Comparison of ENCODE assay signal across 19 cellular contexts in the genomic region with DNA sequence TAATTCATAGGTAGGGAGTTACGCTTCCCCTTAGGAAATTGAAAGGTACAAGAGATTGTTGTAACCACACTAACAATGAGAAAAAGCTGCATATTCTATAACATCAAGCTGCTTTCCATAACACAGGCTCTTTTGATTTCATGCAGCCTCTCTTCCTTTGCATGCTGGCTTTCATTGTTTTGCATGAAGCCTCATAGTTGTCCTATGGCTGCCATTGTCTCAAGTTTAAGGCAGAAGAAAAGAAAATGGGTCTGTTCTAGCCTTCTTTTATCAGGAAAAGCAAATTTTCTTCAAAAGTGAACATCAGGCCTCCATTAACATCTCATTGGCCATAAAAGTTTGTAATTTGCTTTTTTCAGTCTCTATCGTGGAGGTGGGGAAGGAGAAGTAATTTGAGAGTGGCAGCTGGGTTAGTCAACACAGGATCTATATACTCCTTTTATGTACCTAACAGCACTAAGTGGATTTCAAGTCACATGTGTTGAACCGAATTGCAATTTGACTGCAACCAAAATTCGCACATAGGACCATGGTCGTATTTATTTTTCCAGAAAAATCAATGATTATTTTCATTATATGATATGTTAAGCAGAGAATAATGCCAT.
"Had no signal": no experiment of that assay in that cellular context is flagged by ENCODE, and none has a peak within 500 bp of the region (broad histone marks: within the 10 kb centered on the region; RNA-seq: fewer than 3 reads in every experiment).

No MANE protein-coding gene starts in this region.

- H3K4me3 Mint-ChIP-seq: activated naive CD8-positive, alpha-beta T cell treated with anti-CD3 and anti-CD28 coated beads, Interleukin-2, amount 10 ng/mL, durations not matched to agents 7 days and 5 days; activated T-helper 1 cell treated with anti-CD3 and anti-CD28 coated beads, Interleukin-12 subunit alpha, Interleukin-12 subunit beta, Interleukin-2, Interleukin-4 antibody, amounts not matched to agents 30 ng/mL and 10 ng/mL and 1 ng/mL, durations not matched to agents 14 hours and 24 hours and 36 hours; central memory CD8-positive, alpha-beta T cell; stimulated activated naive CD8-positive, alpha-beta T cell treated with anti-CD3 and anti-CD28 coated beads, Interleukin-15, Interleukin-2, amounts not matched to agents 100 ng/mL and 50 ng/mL, for 24 hours had no signal

- DNase-seq: activated CD4-positive, alpha-beta T cell treated with anti-CD3 and anti-CD28 coated beads, Interleukin-2, amount 50 U/mL, for 1 hour; activated CD8-positive, alpha-beta memory T cell treated with anti-CD3 and anti-CD28 coated beads for 24 hours; activated naive CD4-positive, alpha-beta T cell; activated naive CD8-positive, alpha-beta T cell treated with anti-CD3 and anti-CD28 coated beads, Interleukin-2, amount 10 ng/mL, durations not matched to agents 7 days and 5 days; brain microvascular endothelial cell; sigmoid colon; spleen; trophoblast cell had no signal

- FAIRE-seq: islet of Langerhans had no signal

- H3K36me3 Mint-ChIP-seq: activated naive CD8-positive, alpha-beta T cell treated with anti-CD3 and anti-CD28 coated beads, Interleukin-2, amount 10 ng/mL, durations not matched to agents 7 days and 5 days had no signal

- H3K9me3 Mint-ChIP-seq: activated naive CD8-positive, alpha-beta T cell treated with anti-CD3 and anti-CD28 coated beads, Interleukin-2, amount 10 ng/mL, durations not matched to agents 7 days and 5 days; activated T-helper 1 cell treated with anti-CD3 and anti-CD28 coated beads, Interleukin-12 subunit alpha, Interleukin-12 subunit beta, Interleukin-2, Interleukin-4 antibody, amounts not matched to agents 30 ng/mL and 10 ng/mL and 1 ng/mL, durations not matched to agents 14 hours and 24 hours and 36 hours; central memory CD8-positive, alpha-beta T cell; stimulated activated naive CD8-positive, alpha-beta T cell treated with anti-CD3 and anti-CD28 coated beads, Interleukin-15, Interleukin-2, amounts not matched to agents 100 ng/mL and 50 ng/mL, for 24 hours had no signal

- H3K4me3 ChIP-seq: coronary artery, esophagus muscularis mucosa, hepatocyte, sigmoid colon, spleen, suprapubic skin had no signal

- ATAC-seq: activated CD4-positive, CD25-positive, alpha-beta regulatory T cell treated with anti-CD3 and anti-CD28 coated beads, Interleukin-2, amount 50 U/mL, for 24 hours; left lobe of liver had no signal

- H3K36me3 ChIP-seq: brain microvascular endothelial cell, esophagus muscularis mucosa, sigmoid colon, spleen, suprapubic skin had no signal

- H3K4me2 ChIP-seq: hepatocyte had no signal

- H3K27me3 ChIP-seq: brain microvascular endothelial cell, esophagus muscularis mucosa, hepatocyte, sigmoid colon, spleen, suprapubic skin had no signal

- H2AFZ ChIP-seq: hepatocyte, parathyroid adenoma had no signal

- H3K9me3 ChIP-seq: esophagus muscularis mucosa, sigmoid colon, spleen, suprapubic skin had no signal

- H3K79me2 ChIP-seq: hepatocyte, parathyroid adenoma had no signal

- H3K4me1 ChIP-seq: esophagus muscularis mucosa, parathyroid adenoma, sigmoid colon, spleen, suprapubic skin had no signal

- H3K27ac ChIP-seq: brain microvascular endothelial cell, coronary artery, esophagus muscularis mucosa, hepatocyte, parathyroid adenoma, sigmoid colon, spleen, suprapubic skin had no signal

- H3K27me3 Mint-ChIP-seq: activated naive CD8-positive, alpha-beta T cell treated with anti-CD3 and anti-CD28 coated beads, Interleukin-2, amount 10 ng/mL, durations not matched to agents 7 days and 5 days; central memory CD8-positive, alpha-beta T cell; stimulated activated naive CD8-positive, alpha-beta T cell treated with anti-CD3 and anti-CD28 coated beads, Interleukin-15, Interleukin-2, amounts not matched to agents 100 ng/mL and 50 ng/mL, for 24 hours had no signal

- H3K9ac ChIP-seq: parathyroid adenoma had no signal

- H3K4me1 Mint-ChIP-seq: activated naive CD8-positive, alpha-beta T cell treated with anti-CD3 and anti-CD28 coated beads, Interleukin-2, amount 10 ng/mL, durations not matched to agents 7 days and 5 days; central memory CD8-positive, alpha-beta T cell had no signal

- H3K27ac Mint-ChIP-seq: activated naive CD8-positive, alpha-beta T cell treated with anti-CD3 and anti-CD28 coated beads, Interleukin-2, amount 10 ng/mL, durations not matched to agents 7 days and 5 days; activated T-helper 1 cell treated with anti-CD3 and anti-CD28 coated beads, Interleukin-12 subunit alpha, Interleukin-12 subunit beta, Interleukin-2, Interleukin-4 antibody, amounts not matched to agents 30 ng/mL and 10 ng/mL and 1 ng/mL, durations not matched to agents 14 hours and 24 hours and 36 hours; stimulated activated naive CD8-positive, alpha-beta T cell treated with anti-CD3 and anti-CD28 coated beads, Interleukin-15, Interleukin-2, amounts not matched to agents 100 ng/mL and 50 ng/mL, for 24 hours had no signal
